Comparison of ENCODE assay signal across 1 cellular context in genomic region chr2:54212456-54212855, GRCh38.
A peak's percentile ranks its signal among the peaks of the same experiment; 100 is the strongest.
TF ChIP-seq lines count a peak whose summit lies in the region.

No MANE protein-coding gene starts in this region.

TF ChIP-seq in IMR-90, 13 proteins besides CTCF, POLR2A, EP300 and RAD21 (continued from another document):
- peak; percentile 50 for TF ChIP-seq RCOR1 (IDR thresholded peaks at IDR 0.05; ENCODE audit: insufficient replicate concordance, low read length)
- TF ChIP-seq FOS (IDR thresholded peaks at IDR 0.05; ENCODE audit: low read depth, low read length): peak; percentile 62; the same call in 1 of the 2 replicates
- peak; percentile 77 for TF ChIP-seq MAFK (IDR thresholded peaks at IDR 0.05; ENCODE audit: low read depth, low read length)
- no peak for TF ChIP-seq MAZ (IDR thresholded peaks at IDR 0.05; ENCODE audit: borderline replicate concordance, low read depth, low read length)
- TF ChIP-seq BHLHE40 (IDR thresholded peaks at IDR 0.05; ENCODE audit: low read depth, low read length): peak; percentile 73
- TF ChIP-seq NFE2L2 (IDR thresholded peaks at IDR 0.05; ENCODE audit: low read depth, low read length): no peak; the same call in 1 of the 2 replicates
- TF ChIP-seq USF2 (IDR thresholded peaks at IDR 0.05; ENCODE audit: low read depth, low read length): peak; percentile 35; the same call in 1 of the 2 replicates
- no peak for TF ChIP-seq ELK1 (IDR thresholded peaks at IDR 0.05; ENCODE audit: borderline replicate concordance, low read depth, low read length)
